Comparison of ENCODE assay signal across 8 cellular contexts in the genomic region with DNA sequence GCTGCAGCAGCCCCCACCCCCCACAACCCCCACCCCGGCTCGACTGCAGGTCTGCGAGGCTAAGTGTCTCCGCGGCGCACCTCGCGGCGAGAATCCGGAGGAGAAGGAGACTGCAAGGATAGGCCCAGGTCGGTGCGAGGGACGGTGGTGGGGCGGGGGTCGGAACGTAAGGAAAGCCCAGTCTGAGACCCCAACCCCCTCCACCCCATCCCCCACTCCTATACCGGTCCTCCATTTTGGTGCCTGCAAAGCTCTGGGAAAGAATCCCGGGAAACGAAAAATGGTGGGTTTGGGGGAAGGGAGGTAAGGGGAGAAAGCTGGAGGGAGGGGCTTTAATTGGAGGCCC. TPM values are rescaled to one million over a fixed set of nuclear protein-coding genes. Genes with fewer than 3 reads are reported as not detected.
A peak's percentile ranks its signal among the peaks of the same experiment; 100 is the strongest.
DNase-seq lines count a peak whose midpoint lies in the region; ATAC-seq and TF ChIP-seq lines count a peak whose summit lies in the region.

No MANE protein-coding gene starts in this region.

- WGBS in H9 (ENCODE audit: extremely low coverage, insufficient read length, low lambda C conversion rate), result no CpG with 5 or more reads among the region's 19 CpGs

- H3K36me3 Mint-ChIP-seq in H9 (ENCODE audit: insufficient read depth in 1 of 3, low read depth in 3 of 3) (peaks cover 22 to 23% (median 22%) of the 10 kb centered on the region in 3 experiments), WTC11 (peaks cover 22% of the 10 kb centered on the region), osteocyte (ENCODE audit: unreplicated experiment) (peaks cover 10% of the 10 kb centered on the region)

- 0 out of 2 replicates have a peak, but pooled peaks cover 5% of the 10 kb centered on the region for H3K36me3 ChIP-seq in ACC112 (ENCODE audit: insufficient read depth, low read length)

- H4K91ac ChIP-seq in H9 (ENCODE audit: insufficient read length, low read depth, low read length), result no peak overlapping the region

- peak overlapping the region; percentile 37 to 98 (median 65) for H3K27ac Mint-ChIP-seq in H9
- H3K27ac Mint-ChIP-seq in WTC11, result peak overlapping the region; percentile 97
- H3K27ac Mint-ChIP-seq in osteocyte (ENCODE audit: unreplicated experiment), result peak overlapping the region; percentile 88

- no peak overlapping the region for H2BK12ac ChIP-seq in H9 (ENCODE audit: insufficient read length, low read depth, low read length)

- CTCF ChIA-PET in WTC11 (lab: Charles Lee) (interaction anchor here (1.4 kb wide), 1 partner anchor 87 kb away, joined by 11 read pairs; no protein-coding TSS in a partner anchor), GM10248 (lab: Yijun Ruan, JAX) (no interaction called here)

- H3K9me3 ChIP-seq in H9 (ENCODE audit: control insufficient read depth, low read depth, low read length), result no peaks in the 10 kb centered on the region

- H3K4me1 ChIP-seq in ACC112 (ENCODE audit: control insufficient read depth, insufficient read depth, low read length, unreplicated experiment) (peaks cover 32% of the 10 kb centered on the region), H9 (ENCODE audit: insufficient read depth, low read length) (no peaks in the 10 kb centered on the region)

- H3K79me1 ChIP-seq in H9 (ENCODE audit: insufficient read depth, low read depth, low read length, poor library complexity, severe bottlenecking), result no peaks in the 10 kb centered on the region

- peak; percentile 43 for ATAC-seq in WTC11

- POLR2A ChIA-PET in WTC11 (lab: Charles Lee), result interaction anchor here (0.5 to 2.3 kb wide), 6 partner anchors 15 to 162 kb away, joined by 3 to 25 read pairs (median 4); a partner anchor contains a TSS
- POLR2A ChIA-PET in GM10248 (lab: Yijun Ruan, JAX), result no interaction called here

- peak overlapping the region; percentile 57 for H2BK120ac ChIP-seq in H9 (ENCODE audit: low read depth, low read length, poor library complexity, severe bottlenecking)

- H3K27me3 Mint-ChIP-seq in H9 (ENCODE audit: low read depth) (no peaks in the 10 kb centered on the region), WTC11 (ENCODE audit: low read depth) (no peaks in the 10 kb centered on the region), osteocyte (ENCODE audit: unreplicated experiment) (no peaks in the 10 kb centered on the region)

- H2BK5ac ChIP-seq in H9 (ENCODE audit: insufficient read length, low read length), result peak overlapping the region; percentile 53

- no peak overlapping the region for H3K23ac ChIP-seq in H9 (ENCODE audit: insufficient read length, low read depth, low read length)

- peak overlapping the region; percentile 94 for H3K9ac ChIP-seq in H9 (ENCODE audit: extremely low read depth, insufficient read length, low read length)

- peak overlapping the region; percentile 95 for H3K18ac ChIP-seq in H9 (ENCODE audit: insufficient read length, low read depth, low read length)

- peak; percentile 53 for DNase-seq in H9
- peak; percentile 26 for DNase-seq in WTC11 (ENCODE audit: low spot score)
- DNase-seq in fibroblast of the aortic adventitia (ENCODE audit: low read depth), result peak; percentile 45
- no peak for DNase-seq in osteocyte (ENCODE audit: extremely low spot score, unreplicated experiment)
- DNase-seq in NCI-H128 (lab: John Stamatoyannopoulos, UW; ENCODE audit: unreplicated experiment), result no peak
- DNase-seq in CD1c-positive myeloid dendritic cell (ENCODE audit: extremely low spot score), result no peak
- DNase-seq in GM10248 (ENCODE audit: extremely low spot score), result no peak

- H3K9me3 Mint-ChIP-seq in H9 (peaks cover 7 to 42% of the 10 kb centered on the region in 2 experiments; a peak in 4 of 5 replicates), WTC11 (no peaks in the 10 kb centered on the region), osteocyte (ENCODE audit: unreplicated experiment) (peaks cover 5% of the 10 kb centered on the region)

- peak overlapping the region; percentile 81 to 86 for H3K4me3 Mint-ChIP-seq in H9
- H3K4me3 Mint-ChIP-seq in WTC11, result peak overlapping the region; percentile 74
- H3K4me3 Mint-ChIP-seq in osteocyte (ENCODE audit: unreplicated experiment), result peak overlapping the region; percentile 85

- H3K27ac ChIP-seq in ACC112 (ENCODE audit: low read depth, low read length) (peak overlapping the region; percentile 77), H9 (ENCODE audit: insufficient read length, low read depth, low read length) (no peak overlapping the region)

- H3K4me3 ChIP-seq in ACC112 (ENCODE audit: low read depth, low read length) (peak overlapping the region; percentile 87), fibroblast of the aortic adventitia (ENCODE audit: low read depth, low read length) (peak overlapping the region; percentile 73)

- H3K4me2 ChIP-seq in H9 (ENCODE audit: insufficient read depth, insufficient read length, low read length), result peak overlapping the region; percentile 98

- peaks cover 3% of the 10 kb centered on the region for H3K23me2 ChIP-seq in H9 (ENCODE audit: insufficient read length, low read depth, low read length, poor library complexity, severe bottlenecking)

- H3K4me1 Mint-ChIP-seq in H9, result peaks cover 12 to 13% of the 10 kb centered on the region in 2 experiments; a peak in 3 of 4 replicates
- H3K4me1 Mint-ChIP-seq in WTC11, result peaks cover 12% of the 10 kb centered on the region
- peaks cover 14% of the 10 kb centered on the region for H3K4me1 Mint-ChIP-seq in osteocyte (ENCODE audit: unreplicated experiment)

- H3K27me3 ChIP-seq in ACC112 (ENCODE audit: insufficient read depth, low read length) (no peaks in the 10 kb centered on the region), H9 (ENCODE audit: insufficient read depth, low read length) (no peaks in the 10 kb centered on the region)

- no peak overlapping the region for H2BK15ac ChIP-seq in H9 (ENCODE audit: low read depth, low read length)

- no peak for TF ChIP-seq CTCF in H9 (conservative IDR thresholded peaks at IDR 0.05)
- no peak for TF ChIP-seq CTCF in WTC11 (IDR thresholded peaks at IDR 0.05)
- TF ChIP-seq CTCF in fibroblast of the aortic adventitia (IDR thresholded peaks at IDR 0.05; ENCODE audit: insufficient read depth, low read length), result no peak
- no peak for TF ChIP-seq CTCF in osteocyte (IDR thresholded peaks at IDR 0.05)
- no peak for TF ChIP-seq CTCF in GM10248 (IDR thresholded peaks at IDR 0.05; ENCODE audit: control extremely low read depth, extremely low read depth, low read depth, missing control alignments)

- peak overlapping the region; percentile 72 for H4K5ac ChIP-seq in H9 (ENCODE audit: insufficient read length, low read depth, low read length)

- H2AFZ ChIP-seq in ACC112 (ENCODE audit: low read length, unreplicated experiment), result no peak overlapping the region
- H2AFZ ChIP-seq in H9 (ENCODE audit: low read length), result no peak overlapping the region

- no peak overlapping the region for H3K56ac ChIP-seq in H9 (ENCODE audit: insufficient read length, low read depth, low read length)

- H3T11ph ChIP-seq in H9 (ENCODE audit: low read length), result no peak overlapping the region

- no peak overlapping the region for H2BK20ac ChIP-seq in H9 (ENCODE audit: low read depth, low read length, poor library complexity, severe bottlenecking)

- peaks cover 15% of the 10 kb centered on the region for H3K79me2 ChIP-seq in ACC112 (ENCODE audit: control insufficient read depth, insufficient read depth, low read length, unreplicated experiment)
- H3K79me2 ChIP-seq in H9 (ENCODE audit: insufficient read depth, low read length), result peaks cover 2% of the 10 kb centered on the region; the same call in 1 of the 2 replicates

- no peak overlapping the region for H4K8ac ChIP-seq in H9 (replicated peaks; ENCODE audit: insufficient read length, low read depth, low read length)

- no peak overlapping the region for H2AK5ac ChIP-seq in H9 (ENCODE audit: insufficient read length, low read length)

- no peaks in the 10 kb centered on the region for H4K20me1 ChIP-seq in H9 (ENCODE audit: control insufficient read depth, insufficient read depth, insufficient read length)

- H3K14ac ChIP-seq in H9 (ENCODE audit: insufficient read depth, low read length), result peak overlapping the region; percentile 98

- H3K4ac ChIP-seq in H9 (ENCODE audit: low read depth, low read length), result no peak overlapping the region; the same call in 1 of the 2 replicates

TF ChIP-seq in WTC11, 78 proteins besides CTCF, POLR2A, EP300 and RAD21:
- TF ChIP-seq, protein P1, sequence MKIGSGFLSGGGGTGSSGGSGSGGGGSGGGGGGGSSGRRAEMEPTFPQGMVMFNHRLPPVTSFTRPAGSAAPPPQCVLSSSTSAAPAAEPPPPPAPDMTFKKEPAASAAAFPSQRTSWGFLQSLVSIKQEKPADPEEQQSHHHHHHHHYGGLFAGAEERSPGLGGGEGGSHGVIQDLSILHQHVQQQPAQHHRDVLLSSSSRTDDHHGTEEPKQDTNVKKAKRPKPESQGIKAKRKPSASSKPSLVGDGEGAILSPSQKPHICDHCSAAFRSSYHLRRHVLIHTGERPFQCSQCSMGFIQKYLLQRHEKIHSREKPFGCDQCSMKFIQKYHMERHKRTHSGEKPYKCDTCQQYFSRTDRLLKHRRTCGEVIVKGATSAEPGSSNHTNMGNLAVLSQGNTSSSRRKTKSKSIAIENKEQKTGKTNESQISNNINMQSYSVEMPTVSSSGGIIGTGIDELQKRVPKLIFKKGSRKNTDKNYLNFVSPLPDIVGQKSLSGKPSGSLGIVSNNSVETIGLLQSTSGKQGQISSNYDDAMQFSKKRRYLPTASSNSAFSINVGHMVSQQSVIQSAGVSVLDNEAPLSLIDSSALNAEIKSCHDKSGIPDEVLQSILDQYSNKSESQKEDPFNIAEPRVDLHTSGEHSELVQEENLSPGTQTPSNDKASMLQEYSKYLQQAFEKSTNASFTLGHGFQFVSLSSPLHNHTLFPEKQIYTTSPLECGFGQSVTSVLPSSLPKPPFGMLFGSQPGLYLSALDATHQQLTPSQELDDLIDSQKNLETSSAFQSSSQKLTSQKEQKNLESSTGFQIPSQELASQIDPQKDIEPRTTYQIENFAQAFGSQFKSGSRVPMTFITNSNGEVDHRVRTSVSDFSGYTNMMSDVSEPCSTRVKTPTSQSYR (CRISPR knock-in tag; IDR thresholded peaks at IDR 0.05), result no peak
- TF ChIP-seq GABPB1 (CRISPR knock-in tag; IDR thresholded peaks at IDR 0.05) (no peak), ZNF219 (CRISPR knock-in tag; IDR thresholded peaks at IDR 0.05; ENCODE audit: borderline replicate concordance) (no peak)

RNA-seq across cellular contexts. Expression of a gene that starts 0.6 kb away (rescaled TPM):
- total RNA-seq in H9 (2021) (305 and 321 TPM in 2 replicates), WTC11 (2021) (263 to 292 TPM (median 277 TPM) in 3 replicates), fibroblast of the aortic adventitia (ENCODE audit: low replicate concordance) (222 and 678 TPM in 2 replicates), osteocyte (216 and 224 TPM in 2 replicates)

RNA-seq across cellular contexts. Expression of a gene that starts 20.6 kb away (rescaled TPM):
- total RNA-seq in H9 (2021) (24.2 and 30.5 TPM in 2 replicates), WTC11 (2021) (30.4 to 35.0 TPM (median 30.7 TPM) in 3 replicates), fibroblast of the aortic adventitia (ENCODE audit: low replicate concordance) (225 and 327 TPM in 2 replicates), osteocyte (77.0 and 90.1 TPM in 2 replicates)

RNA-seq across cellular contexts. Expression of a gene that starts 46.9 kb away (rescaled TPM):
- total RNA-seq in H9 (2021) (2.7 and 3.1 TPM in 2 replicates), WTC11 (2021) (5.6 to 7.7 TPM (median 7.2 TPM) in 3 replicates), fibroblast of the aortic adventitia (ENCODE audit: low replicate concordance) (52.5 and 86.3 TPM in 2 replicates), osteocyte (13.4 and 14.7 TPM in 2 replicates)

Comparison
In these comparisons a context has a peak if more than half of its experiments do, and no peak if none do; other contexts are left out.
1. DNase-seq: peak in H9 (single experiment), WTC11 (single experiment) and fibroblast of the aortic adventitia (single experiment); none in osteocyte (single experiment), NCI-H128 (single experiment), CD1c-positive myeloid dendritic cell (single experiment) and GM10248 (single experiment).
2. Peak in every context shown above with its lines, with median percentiles within 50 percentile points of each other: H3K27ac Mint-ChIP-seq and H3K4me3 Mint-ChIP-seq.